8 cellular contexts compared by ENCODE assay signal in genomic region chr17:42135664-42136653, GRCh38. TPM values are rescaled to one million over a fixed set of nuclear protein-coding genes. Genes with fewer than 3 reads are reported as not detected.
DNase-seq lines count a peak whose midpoint lies in the region; ATAC-seq, FAIRE-seq and TF ChIP-seq lines count a peak whose summit lies in the region.

No MANE protein-coding gene starts in this region.

- H3K4me1 Mint-ChIP-seq in activated CD8-positive, alpha-beta T cell treated with anti-CD3 and anti-CD28 coated beads for 36 hours (ENCODE audit: low read depth), result peaks cover 57% of the 10 kb centered on the region

- no peaks in the 10 kb centered on the region for H3K9me3 ChIP-seq in BLaER1 treated with 17β-estradiol and CSF1 and Interleukin-3, amounts not matched to agents 10 nM and 100 nM (replicated peaks in 1 of 11)
- H3K9me3 ChIP-seq in left ventricle myocardium inferior (replicated peaks) (no peaks in the 10 kb centered on the region), small intestine (ENCODE audit: control insufficient read depth, low read depth) (no peaks in the 10 kb centered on the region)

- no peak for TF ChIP-seq CTCF in activated CD8-positive, alpha-beta T cell treated with anti-CD3 and anti-CD28 coated beads for 36 hours (IDR thresholded peaks at IDR 0.05)
- no peak for TF ChIP-seq CTCF in left ventricle myocardium inferior (IDR thresholded peaks at IDR 0.05; ENCODE audit: borderline replicate concordance)

- POLR2A ChIA-PET in activated CD8-positive, alpha-beta T cell treated with anti-CD3 and anti-CD28 coated beads for 36 hours (lab: Charles Lee), result interaction anchor here (1.4 to 1.7 kb wide), 2 partner anchors 17 to 18 kb away, joined by 3 to 4 read pairs; no protein-coding TSS in a partner anchor
- POLR2A ChIA-PET in HEK293T (lab: Yijun Ruan, JAX), result interaction anchor here (1.1 to 2.7 kb wide), 3 partner anchors 15 to 119 kb away, joined by 3 to 15 read pairs (median 5); partner anchors contain the start of genes DNAJC7 and KAT2A

- intact Hi-C loops in activated CD8-positive, alpha-beta T cell treated with anti-CD3 and anti-CD28 coated beads for 36 hours (cut with micrococcal nuclease), result no loop called here
- intact Hi-C loops in left ventricle myocardium inferior (cut with micrococcal nuclease), result no loop called here

- H3K4me3 Mint-ChIP-seq in activated CD8-positive, alpha-beta T cell treated with anti-CD3 and anti-CD28 coated beads for 36 hours, result no peak overlapping the region

- peak overlapping the region; percentile 31 to 95 (median 90) for H3K4me2 ChIP-seq in BLaER1 treated with 17β-estradiol and CSF1 and Interleukin-3, amounts not matched to agents 10 nM and 100 nM

- DNase-seq in LHCN-M2 (ENCODE audit: low read depth) (peak; percentile 52), left ventricle myocardium inferior (peak; percentile 75), small intestine (peak; percentile 98), HEK293T (ENCODE audit: extremely low spot score) (no peak), T1000 (lab: John Stamatoyannopoulos, UW) (no peak)
- no peak for DNase-seq in activated CD8-positive, alpha-beta T cell treated with anti-CD3 and anti-CD28 coated beads for 36 hours
- no peak for DNase-seq in stimulated activated naive CD4-positive, alpha-beta T cell treated with Interleukin-2 at 50 U/mL for 16 hours (lab: John Stamatoyannopoulos, UW)

- H3K27ac ChIP-seq in BLaER1 treated with 17β-estradiol and CSF1 and Interleukin-3, amounts not matched to agents 10 nM and 100 nM, result peak overlapping the region in 8 of 11 experiments; percentile 23 to 86 (median 58); a peak in 15 of 22 replicates
- peak overlapping the region; percentile 90 for H3K27ac ChIP-seq in left ventricle myocardium inferior (replicated peaks)
- H3K27ac ChIP-seq in small intestine (ENCODE audit: low read depth in 1 of 2, low read length in 1 of 2), result peak overlapping the region; percentile 75 to 96

- H3K4me1 ChIP-seq in BLaER1 treated with 17β-estradiol and CSF1 and Interleukin-3, amounts not matched to agents 10 nM and 100 nM, result peaks cover 65 to 99% (median 83%) of the 10 kb centered on the region in 10 experiments
- H3K4me1 ChIP-seq in left ventricle myocardium inferior, result peaks cover 98% of the 10 kb centered on the region
- H3K4me1 ChIP-seq in small intestine (ENCODE audit: control insufficient read depth in 2 of 2, insufficient read depth in 1 of 2, low read depth in 1 of 2, low read length in 1 of 2), result peaks cover 9 to 10% of the 10 kb centered on the region in 2 donors

- CTCF ChIA-PET in activated CD8-positive, alpha-beta T cell treated with anti-CD3 and anti-CD28 coated beads for 36 hours (lab: Charles Lee), result interaction anchor here (0.8 to 1.6 kb wide), 8 partner anchors 17 to 270 kb away, joined by 3 to 6 read pairs (median 4); no protein-coding TSS in a partner anchor
- CTCF ChIA-PET in HEK293T (lab: Yijun Ruan, JAX), result interaction anchor here (0.6 kb wide), 1 partner anchor 1997 kb away, joined by 3 read pairs; no protein-coding TSS in a partner anchor

- 10 to 38% (median 17%) methylated on average over 15 of the region's 15 CpGs for WGBS in small intestine, 3 donors

- H3K4me3 ChIP-seq in BLaER1 treated with 17β-estradiol and CSF1 and Interleukin-3, amounts not matched to agents 10 nM and 100 nM, result peak overlapping the region in 1 of 10 experiments; percentile 11; a peak in 3 of 20 replicates
- H3K4me3 ChIP-seq in left ventricle myocardium inferior, result peak overlapping the region; percentile 52
- H3K4me3 ChIP-seq in small intestine (ENCODE audit: low read depth in 1 of 2, low read length in 2 of 2), result peak overlapping the region in 1 of 2 donors; percentile 33

- no peaks in the 10 kb centered on the region for H3K27me3 Mint-ChIP-seq in activated CD8-positive, alpha-beta T cell treated with anti-CD3 and anti-CD28 coated beads for 36 hours

- peaks cover 46 to 81% (median 63%) of the 10 kb centered on the region in 11 experiments for H3K36me3 ChIP-seq in BLaER1 treated with 17β-estradiol and CSF1 and Interleukin-3, amounts not matched to agents 10 nM and 100 nM
- H3K36me3 ChIP-seq in left ventricle myocardium inferior, result no peaks in the 10 kb centered on the region
- peaks cover under 1 to 2% of the 10 kb centered on the region in 2 donors for H3K36me3 ChIP-seq in small intestine (ENCODE audit: control insufficient read depth in 2 of 2, insufficient read depth in 2 of 2, low read length in 2 of 2)

- H3K27me3 ChIP-seq in BLaER1 treated with 17β-estradiol and CSF1 and Interleukin-3, amounts not matched to agents 10 nM and 100 nM, result no peaks in the 10 kb centered on the region
- H3K27me3 ChIP-seq in left ventricle myocardium inferior (ENCODE audit: low read depth) (no peaks in the 10 kb centered on the region), small intestine (ENCODE audit: control insufficient read depth in 2 of 2, insufficient read depth in 2 of 2, low read length in 2 of 2) (no peaks in the 10 kb centered on the region)

- peak overlapping the region in 5 of 11 experiments; percentile 25 to 68 (median 39); a peak in 10 of 22 replicates for H3K9ac ChIP-seq in BLaER1 treated with 17β-estradiol and CSF1 and Interleukin-3, amounts not matched to agents 10 nM and 100 nM

- H4K20me1 ChIP-seq in BLaER1 treated with 17β-estradiol and CSF1 and Interleukin-3, amounts not matched to agents 10 nM and 100 nM, result peaks cover 42 to 100% (median 100%) of the 10 kb centered on the region in 11 experiments

- H3K27ac Mint-ChIP-seq in activated CD8-positive, alpha-beta T cell treated with anti-CD3 and anti-CD28 coated beads for 36 hours, result peak overlapping the region; percentile 28

- FAIRE-seq in small intestine (lab: Jason Lieb, UNC), result peak; percentile 19

- H3K36me3 Mint-ChIP-seq in activated CD8-positive, alpha-beta T cell treated with anti-CD3 and anti-CD28 coated beads for 36 hours (ENCODE audit: low read depth), result peaks cover 9% of the 10 kb centered on the region

- no peak for ATAC-seq in activated CD8-positive, alpha-beta T cell treated with anti-CD3 and anti-CD28 coated beads for 36 hours

- no peaks in the 10 kb centered on the region for H3K9me3 Mint-ChIP-seq in activated CD8-positive, alpha-beta T cell treated with anti-CD3 and anti-CD28 coated beads for 36 hours

TF ChIP-seq in HEK293T, 16 proteins besides CTCF, POLR2A, EP300 and RAD21:
- TF ChIP-seq ZNF384 (IDR thresholded peaks at IDR 0.05) (no peak), HDGF (IDR thresholded peaks at IDR 0.05; ENCODE audit: borderline replicate concordance) (no peak), NFRKB (IDR thresholded peaks at IDR 0.05) (no peak), SP1 (IDR thresholded peaks at IDR 0.05) (no peak), SUZ12 (IDR thresholded peaks at IDR 0.05) (no peak), ARNT (IDR thresholded peaks at IDR 0.05) (no peak), FOXK2 (IDR thresholded peaks at IDR 0.05) (no peak), FOXA1 (IDR thresholded peaks at IDR 0.05) (no peak), FOXM1 (IDR thresholded peaks at IDR 0.05; ENCODE audit: borderline replicate concordance) (no peak)

RNA-seq across cellular contexts. Expression of gene HSPB9, which starts 13.4 kb away (rescaled TPM):
- total RNA-seq in LHCN-M2 (2014; rRNA removed) (not detected in 2 replicates), left ventricle myocardium inferior (not detected)
- polyA plus RNA-seq in LHCN-M2 (2012), result 0.13 TPM
- total RNA-seq in activated CD8-positive, alpha-beta T cell treated with anti-CD3 and anti-CD28 coated beads for 36 hours, result under 1 TPM in 1 of 2 experiments, not detected in 1; 0.41 TPM
- polyA plus RNA-seq in small intestine, result under 1 TPM in 1 of 3 donors, not detected in 2; 0.04 TPM

RNA-seq across cellular contexts. Expression of gene KAT2A, which starts 14.8 kb away (rescaled TPM):
- 14.5 and 22.2 TPM in 2 replicates for total RNA-seq in LHCN-M2 (2014; rRNA removed)
- polyA plus RNA-seq in LHCN-M2 (2012), result 12.4 TPM
- total RNA-seq in activated CD8-positive, alpha-beta T cell treated with anti-CD3 and anti-CD28 coated beads for 36 hours, result 10 to 100 TPM; 49.2 to 50.2 TPM
- 25.7 TPM for total RNA-seq in left ventricle myocardium inferior
- polyA plus RNA-seq in small intestine, result 10 to 100 TPM in 2 of 3 donors, 1 to 10 TPM in 1; 8.6 to 39.1 (median 13.4) TPM

RNA-seq across cellular contexts. Expression of gene RAB5C, which starts 18.8 kb away (rescaled TPM):
- total RNA-seq in LHCN-M2 (2014; rRNA removed) (111 and 139 TPM in 2 replicates), left ventricle myocardium inferior (38.6 TPM)
- 210 TPM for polyA plus RNA-seq in LHCN-M2 (2012)
- total RNA-seq in activated CD8-positive, alpha-beta T cell treated with anti-CD3 and anti-CD28 coated beads for 36 hours, result 10 to 100 TPM; 30.7 to 32.5 TPM
- polyA plus RNA-seq in small intestine, result 100 to 1,000 TPM; 177 to 211 (median 210) TPM

RNA-seq across cellular contexts. Expression of gene DHX58, which starts 23.4 kb away (rescaled TPM):
- 5.3 and 8.0 TPM in 2 replicates for total RNA-seq in LHCN-M2 (2014; rRNA removed)
- 5.7 TPM for polyA plus RNA-seq in LHCN-M2 (2012)
- 10 to 100 TPM; 31.7 to 36.2 TPM for total RNA-seq in activated CD8-positive, alpha-beta T cell treated with anti-CD3 and anti-CD28 coated beads for 36 hours
- 3.1 TPM for total RNA-seq in left ventricle myocardium inferior
- polyA plus RNA-seq in small intestine, result 10 to 100 TPM; 11.4 to 33.8 (median 15.1) TPM

RNA-seq across cellular contexts. Expression of gene ZNF385C, which starts 37.7 kb away (rescaled TPM):
- total RNA-seq in LHCN-M2 (2014; rRNA removed) (not detected in 2 replicates), left ventricle myocardium inferior (0.49 TPM)
- polyA plus RNA-seq in LHCN-M2 (2012), result 0.09 TPM
- 1 to 10 TPM; 1.3 TPM for total RNA-seq in activated CD8-positive, alpha-beta T cell treated with anti-CD3 and anti-CD28 coated beads for 36 hours
- polyA plus RNA-seq in small intestine, result under 1 TPM in 1 of 3 donors, not detected in 2; 0.31 TPM

Comparison
In these comparisons a context has a peak if more than half of its experiments do, and no peak if none do; other contexts are left out.
1. DNase-seq: peak in LHCN-M2 (single experiment), left ventricle myocardium inferior (single experiment) and small intestine (single experiment); none in activated CD8-positive, alpha-beta T cell treated with anti-CD3 and anti-CD28 coated beads for 36 hours (single experiment), stimulated activated naive CD4-positive, alpha-beta T cell treated with Interleukin-2 at 50 U/mL for 16 hours (single experiment), HEK293T (single experiment) and T1000 (single experiment).
2. Peak in every context shown above with its lines, with median percentiles within 50 percentile points of each other: H3K27ac ChIP-seq.